8 cellular contexts compared by ENCODE assay signal in the genomic region with DNA sequence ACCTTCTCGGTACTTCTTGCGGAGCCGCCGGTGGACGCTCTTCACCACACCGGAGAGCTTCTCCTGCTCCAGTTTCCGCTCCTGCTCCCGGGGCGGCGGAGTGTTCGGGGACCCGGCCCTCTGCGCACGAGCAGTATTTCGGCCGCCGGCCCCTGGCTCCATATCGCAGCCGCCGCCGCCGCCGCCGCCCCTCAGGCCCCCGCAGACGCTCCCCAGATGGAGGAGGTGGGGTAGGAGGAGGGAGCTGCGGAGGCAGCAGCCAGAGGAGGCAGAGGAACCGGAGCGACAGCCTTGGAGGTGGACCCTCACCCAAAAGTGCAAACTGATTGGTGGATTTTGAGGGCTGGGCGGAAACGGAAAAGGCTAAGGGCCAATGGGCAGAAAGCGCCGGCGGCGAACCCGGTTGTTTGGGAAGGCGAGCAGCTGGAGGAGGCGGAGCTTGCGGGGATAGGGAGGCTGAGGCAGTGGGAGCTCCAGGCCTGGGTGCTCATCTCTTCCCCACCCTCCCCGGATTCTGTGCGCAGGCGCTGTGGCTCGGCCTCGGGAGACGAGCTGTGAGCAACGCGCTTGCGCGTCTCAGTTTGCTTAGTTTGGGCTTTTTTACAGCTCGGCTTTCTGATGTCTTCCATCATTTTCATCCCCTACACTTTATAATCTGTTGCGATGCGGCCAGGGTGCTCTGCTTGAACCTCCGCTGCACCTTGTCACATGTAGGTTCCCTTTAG.
A peak's percentile ranks its signal among the peaks of the same experiment; 100 is the strongest.
DNase-seq lines count a peak whose midpoint lies in the region; ATAC-seq and TF ChIP-seq lines count a peak whose summit lies in the region.

No MANE protein-coding gene starts in this region.

- TF ChIP-seq CTCF in GM10266 (IDR thresholded peaks at IDR 0.05; ENCODE audit: control insufficient read depth, insufficient read depth, low read depth, missing control alignments), result no peak

- peak overlapping the region; percentile 65 for H3K27ac ChIP-seq in temporal lobe (ENCODE audit: low read depth, low read length)

- no peaks in the 10 kb centered on the region for H3K27me3 Mint-ChIP-seq in activated naive CD8-positive, alpha-beta T cell

- H3K4me1 Mint-ChIP-seq in activated naive CD8-positive, alpha-beta T cell (ENCODE audit: low read depth), result peaks cover 45% of the 10 kb centered on the region

- peak overlapping the region; percentile 98 for H3K4me3 Mint-ChIP-seq in activated naive CD8-positive, alpha-beta T cell

- ATAC-seq in HG02623 (IDR thresholded peaks at IDR 0.05; ENCODE audit: unreplicated experiment) (peak; percentile 96), SK-N-SH treated with all-trans-retinoic acid at 6 μM for 48 hours (peak; percentile 98)

- H3K27ac Mint-ChIP-seq in activated naive CD8-positive, alpha-beta T cell, result peak overlapping the region; percentile 98

- H3K9me3 Mint-ChIP-seq in activated naive CD8-positive, alpha-beta T cell (ENCODE audit: low read depth), result no peaks in the 10 kb centered on the region

- H3K36me3 Mint-ChIP-seq in activated naive CD8-positive, alpha-beta T cell, result peaks cover 2% of the 10 kb centered on the region

- DNase-seq in GM10266 (ENCODE audit: extremely low spot score) (peak; percentile 95), NCI-H1092 treated with DMSO at 0.1 percent for 48 hours (lab: John Stamatoyannopoulos, UW) (peak; percentile 100), glomerular visceral epithelial cell (ENCODE audit: extremely low spot score) (peak; percentile 99), occipital lobe (lab: John Stamatoyannopoulos, UW) (peak; percentile 100)

TF ChIP-seq in SK-N-SH treated with all-trans-retinoic acid at 6 μM for 48 hours, 23 proteins besides CTCF, POLR2A, EP300 and RAD21:
- 0 out of 2 replicates have a peak, but pooled peaks have one; percentile 42 for TF ChIP-seq CSDC2 (CRISPR knock-in tag; IDR thresholded peaks at IDR 0.05)
- TF ChIP-seq, protein P1, sequence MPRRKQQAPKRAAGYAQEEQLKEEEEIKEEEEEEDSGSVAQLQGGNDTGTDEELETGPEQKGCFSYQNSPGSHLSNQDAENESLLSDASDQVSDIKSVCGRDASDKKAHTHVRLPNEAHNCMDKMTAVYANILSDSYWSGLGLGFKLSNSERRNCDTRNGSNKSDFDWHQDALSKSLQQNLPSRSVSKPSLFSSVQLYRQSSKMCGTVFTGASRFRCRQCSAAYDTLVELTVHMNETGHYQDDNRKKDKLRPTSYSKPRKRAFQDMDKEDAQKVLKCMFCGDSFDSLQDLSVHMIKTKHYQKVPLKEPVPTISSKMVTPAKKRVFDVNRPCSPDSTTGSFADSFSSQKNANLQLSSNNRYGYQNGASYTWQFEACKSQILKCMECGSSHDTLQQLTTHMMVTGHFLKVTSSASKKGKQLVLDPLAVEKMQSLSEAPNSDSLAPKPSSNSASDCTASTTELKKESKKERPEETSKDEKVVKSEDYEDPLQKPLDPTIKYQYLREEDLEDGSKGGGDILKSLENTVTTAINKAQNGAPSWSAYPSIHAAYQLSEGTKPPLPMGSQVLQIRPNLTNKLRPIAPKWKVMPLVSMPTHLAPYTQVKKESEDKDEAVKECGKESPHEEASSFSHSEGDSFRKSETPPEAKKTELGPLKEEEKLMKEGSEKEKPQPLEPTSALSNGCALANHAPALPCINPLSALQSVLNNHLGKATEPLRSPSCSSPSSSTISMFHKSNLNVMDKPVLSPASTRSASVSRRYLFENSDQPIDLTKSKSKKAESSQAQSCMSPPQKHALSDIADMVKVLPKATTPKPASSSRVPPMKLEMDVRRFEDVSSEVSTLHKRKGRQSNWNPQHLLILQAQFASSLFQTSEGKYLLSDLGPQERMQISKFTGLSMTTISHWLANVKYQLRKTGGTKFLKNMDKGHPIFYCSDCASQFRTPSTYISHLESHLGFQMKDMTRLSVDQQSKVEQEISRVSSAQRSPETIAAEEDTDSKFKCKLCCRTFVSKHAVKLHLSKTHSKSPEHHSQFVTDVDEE (CRISPR knock-in tag; IDR thresholded peaks at IDR 0.05), result peak; percentile 36; the same call in 1 of the 2 replicates
- TF ChIP-seq TCF4 (CRISPR knock-in tag; IDR thresholded peaks at IDR 0.05; ENCODE audit: borderline replicate concordance), result peak; percentile 52; the same call in 1 of the 2 replicates
- TF ChIP-seq GLIS3 (CRISPR knock-in tag; IDR thresholded peaks at IDR 0.05), result peak; percentile 77; the same call in 1 of the 2 replicates
- no peak for TF ChIP-seq ISL1 (CRISPR knock-in tag; IDR thresholded peaks at IDR 0.05)
- TF ChIP-seq, protein P2, sequence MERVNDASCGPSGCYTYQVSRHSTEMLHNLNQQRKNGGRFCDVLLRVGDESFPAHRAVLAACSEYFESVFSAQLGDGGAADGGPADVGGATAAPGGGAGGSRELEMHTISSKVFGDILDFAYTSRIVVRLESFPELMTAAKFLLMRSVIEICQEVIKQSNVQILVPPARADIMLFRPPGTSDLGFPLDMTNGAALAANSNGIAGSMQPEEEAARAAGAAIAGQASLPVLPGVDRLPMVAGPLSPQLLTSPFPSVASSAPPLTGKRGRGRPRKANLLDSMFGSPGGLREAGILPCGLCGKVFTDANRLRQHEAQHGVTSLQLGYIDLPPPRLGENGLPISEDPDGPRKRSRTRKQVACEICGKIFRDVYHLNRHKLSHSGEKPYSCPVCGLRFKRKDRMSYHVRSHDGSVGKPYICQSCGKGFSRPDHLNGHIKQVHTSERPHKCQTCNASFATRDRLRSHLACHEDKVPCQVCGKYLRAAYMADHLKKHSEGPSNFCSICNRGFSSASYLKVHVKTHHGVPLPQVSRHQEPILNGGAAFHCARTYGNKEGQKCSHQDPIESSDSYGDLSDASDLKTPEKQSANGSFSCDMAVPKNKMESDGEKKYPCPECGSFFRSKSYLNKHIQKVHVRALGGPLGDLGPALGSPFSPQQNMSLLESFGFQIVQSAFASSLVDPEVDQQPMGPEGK (CRISPR knock-in tag; IDR thresholded peaks at IDR 0.05; ENCODE audit: borderline replicate concordance), result 0 out of 2 replicates have a peak, but pooled peaks have one; percentile 38
- TF ChIP-seq ZC3H10 (CRISPR knock-in tag; IDR thresholded peaks at IDR 0.05), result no peak

Comparison
In these comparisons a context has a peak if more than half of its experiments do, and no peak if none do; other contexts are left out.
1. Peak in every context shown above with its lines: DNase-seq, ATAC-seq and H3K27ac ChIP-seq.